Comparison of ENCODE assay signal across 9 cellular contexts in genomic region chr2:62303818-62304217, GRCh38.
DNase-seq lines count a peak whose midpoint lies in the region; ATAC-seq and TF ChIP-seq lines count a peak whose summit lies in the region.
"Had no signal": no experiment of that assay in that cellular context is flagged by ENCODE, and none has a peak within 500 bp of the region (broad histone marks: within the 10 kb centered on the region; RNA-seq: fewer than 3 reads in every experiment).

No MANE protein-coding gene starts in this region.

- intact Hi-C loops in stomach (cut with DNase I; ENCODE audit: low total_unique reads), result no loop called here

- no peaks in the 10 kb centered on the region for H3K27me3 ChIP-seq in stomach
- H3K27me3 ChIP-seq: body of pancreas had no signal

- H3K36me3 Mint-ChIP-seq in activated naive CD4-positive, alpha-beta T cell treated with anti-CD3 and anti-CD28 coated beads, Interleukin-2, amount 10 ng/mL, durations not matched to agents 7 days and 5 days, result peaks cover 2% of the 10 kb centered on the region
- H3K36me3 Mint-ChIP-seq in activated naive CD8-positive, alpha-beta T cell treated with anti-CD3 and anti-CD28 coated beads, Interleukin-2, amount 50 U/mL, for 24 hours (ENCODE audit: low read depth), result peaks cover 4% of the 10 kb centered on the region

- no peak overlapping the region for H3K4me3 ChIP-seq in stomach
- H3K4me3 ChIP-seq: body of pancreas had no signal

- peak overlapping the region in 3 of 5 donors; percentile 27 to 89 (median 82) for H3K27ac ChIP-seq in stomach

- H3K4me1 Mint-ChIP-seq in activated naive CD4-positive, alpha-beta T cell treated with anti-CD3 and anti-CD28 coated beads, Interleukin-2, amount 10 ng/mL, durations not matched to agents 7 days and 5 days, result peaks cover 65% of the 10 kb centered on the region
- H3K4me1 Mint-ChIP-seq in activated naive CD8-positive, alpha-beta T cell treated with anti-CD3 and anti-CD28 coated beads, Interleukin-2, amount 50 U/mL, for 24 hours, result peaks cover 78% of the 10 kb centered on the region

- no peak for TF ChIP-seq CTCF in stomach (IDR thresholded peaks at IDR 0.05)

- peaks cover 8% of the 10 kb centered on the region for H3K27me3 Mint-ChIP-seq in activated naive CD4-positive, alpha-beta T cell treated with anti-CD3 and anti-CD28 coated beads, Interleukin-2, amount 10 ng/mL, durations not matched to agents 7 days and 5 days
- peaks cover 6% of the 10 kb centered on the region for H3K27me3 Mint-ChIP-seq in activated naive CD8-positive, alpha-beta T cell treated with anti-CD3 and anti-CD28 coated beads, Interleukin-2, amount 50 U/mL, for 24 hours

- WGBS in stomach, 5 donors, result 68 to 89% (median 80%) methylated on average over 2 of the region's 2 CpGs

- no peaks in the 10 kb centered on the region for H3K36me3 ChIP-seq in stomach

- TF ChIP-seq EP300 in stomach (IDR thresholded peaks at IDR 0.05), result no peak

- no peaks in the 10 kb centered on the region for H3K9me3 ChIP-seq in stomach
- H3K9me3 ChIP-seq: body of pancreas had no signal

- in situ Hi-C loops in KBM-7 (cut with MboI; ENCODE audit: low pct_unique_long_range_greater_than_20kb, low sequenced_read_pairs), result no loop called here

- CTCF ChIA-PET in activated naive CD4-positive, alpha-beta T cell treated with anti-CD3 and anti-CD28 coated beads, Interleukin-2, amount 10 ng/mL, durations not matched to agents 7 days and 5 days (lab: Charles Lee), result no interaction called here

- peak overlapping the region; percentile 85 for H3K27ac Mint-ChIP-seq in activated naive CD4-positive, alpha-beta T cell treated with anti-CD3 and anti-CD28 coated beads, Interleukin-2, amount 10 ng/mL, durations not matched to agents 7 days and 5 days
- H3K27ac Mint-ChIP-seq in activated naive CD8-positive, alpha-beta T cell treated with anti-CD3 and anti-CD28 coated beads, Interleukin-2, amount 50 U/mL, for 24 hours, result peak overlapping the region; percentile 98

- no peak for ATAC-seq in activated naive CD8-positive, alpha-beta T cell treated with anti-CD3 and anti-CD28 coated beads, Interleukin-2, amount 50 U/mL, for 24 hours
- no peak for ATAC-seq in GM21576 (IDR thresholded peaks at IDR 0.05; ENCODE audit: unreplicated experiment)
- ATAC-seq in GM18517 (IDR thresholded peaks at IDR 0.05; ENCODE audit: unreplicated experiment), result no peak
- ATAC-seq: body of pancreas had no signal

- peaks cover 26 to 65% (median 42%) of the 10 kb centered on the region in 4 donors for H3K4me1 ChIP-seq in stomach

- TF ChIP-seq POLR2A in stomach (IDR thresholded peaks at IDR 0.05), result no peak

- H3K9me3 Mint-ChIP-seq in activated naive CD4-positive, alpha-beta T cell treated with anti-CD3 and anti-CD28 coated beads, Interleukin-2, amount 10 ng/mL, durations not matched to agents 7 days and 5 days, result no peaks in the 10 kb centered on the region
- no peaks in the 10 kb centered on the region for H3K9me3 Mint-ChIP-seq in activated naive CD8-positive, alpha-beta T cell treated with anti-CD3 and anti-CD28 coated beads, Interleukin-2, amount 50 U/mL, for 24 hours

- H3K4me3 Mint-ChIP-seq in activated naive CD4-positive, alpha-beta T cell treated with anti-CD3 and anti-CD28 coated beads, Interleukin-2, amount 10 ng/mL, durations not matched to agents 7 days and 5 days, result no peak overlapping the region
- H3K4me3 Mint-ChIP-seq in activated naive CD8-positive, alpha-beta T cell treated with anti-CD3 and anti-CD28 coated beads, Interleukin-2, amount 50 U/mL, for 24 hours, result peak overlapping the region; percentile 39

- no peak for DNase-seq in activated naive CD4-positive, alpha-beta T cell treated with anti-CD3 and anti-CD28 coated beads, Interleukin-2, amount 10 ng/mL, durations not matched to agents 7 days and 5 days
- DNase-seq in activated naive CD4-positive, alpha-beta T cell treated with anti-CD3 and anti-CD28 coated beads, Interleukin-2, amount 50 U/mL, for 16 hours, result no peak
- DNase-seq in KBM-7 (peak; percentile 47), stomach (no peak), occipital lobe (lab: John Stamatoyannopoulos, UW) (no peak)
- peak; percentile 35 for DNase-seq in activated naive CD8-positive, alpha-beta T cell treated with anti-CD3 and anti-CD28 coated beads, Interleukin-2, amount 50 U/mL, for 24 hours
- DNase-seq: body of pancreas had no signal

Comparison
In these comparisons a context has a peak if more than half of its experiments do, and no peak if none do; other contexts are left out.
1. DNase-seq: peak in KBM-7 (single experiment) and activated naive CD8-positive, alpha-beta T cell treated with anti-CD3 and anti-CD28 coated beads, Interleukin-2, amount 50 U/mL, for 24 hours (single experiment); none in activated naive CD4-positive, alpha-beta T cell treated with anti-CD3 and anti-CD28 coated beads, Interleukin-2, amount 10 ng/mL, durations not matched to agents 7 days and 5 days (single experiment), activated naive CD4-positive, alpha-beta T cell treated with anti-CD3 and anti-CD28 coated beads, Interleukin-2, amount 50 U/mL, for 16 hours (single experiment), stomach (single experiment) and occipital lobe (single experiment).